In genomic region chr3:14253983-14254382, GRCh38 we compare ENCODE assay signal across 21 cellular contexts.
A peak's percentile ranks its signal among the peaks of the same experiment; 100 is the strongest.
DNase-seq lines count a peak whose midpoint lies in the region; ATAC-seq, FAIRE-seq and TF ChIP-seq lines count a peak whose summit lies in the region.
"Had no signal": no experiment of that assay in that cellular context is flagged by ENCODE, and none has a peak within 500 bp of the region (broad histone marks: within the 10 kb centered on the region; RNA-seq: fewer than 3 reads in every experiment).

No MANE protein-coding gene starts in this region.

- H3K79me2 ChIP-seq in HepG2 (ENCODE audit: insufficient read depth, low read length), result no peaks in the 10 kb centered on the region

- H2AFZ ChIP-seq in HepG2 (ENCODE audit: low read length), result no peak overlapping the region

- BruUV-seq in HepG2 (replicated peaks; lab: Mats Ljungman, UMichigan), result no TSS peak

- FAIRE-seq in HepG2 (lab: Jason Lieb, UNC), result no peak
- FAIRE-seq: G401.6, GM12891, GM19239, H1 had no signal

- no peak for ATAC-seq in HepG2
- ATAC-seq in right lobe of liver, result no peak

- no peak overlapping the region for H3K4me3 Mint-ChIP-seq in activated CD4-positive, alpha-beta T cell treated with anti-CD3 and anti-CD28 coated beads, Interleukin-2, amount 10 ng/mL, durations not matched to agents 7 days and 5 days
- H3K4me3 Mint-ChIP-seq: CD4-positive, CD25-positive, alpha-beta regulatory T cell; CD8-positive, alpha-beta memory T cell; H9 had no signal

- H3K9ac ChIP-seq in HepG2 (ENCODE audit: insufficient read depth, low read depth, low read length), result no peak overlapping the region

- peaks cover 50% of the 10 kb centered on the region for H3K4me1 ChIP-seq in HepG2 (ENCODE audit: insufficient read depth, low read length)
- H3K4me1 ChIP-seq in right lobe of liver, result peaks cover 0 to 9% (median 4%) of the 10 kb centered on the region in 4 donors
- H3K4me1 ChIP-seq in SJSA1 (replicated peaks), result peaks cover 70% of the 10 kb centered on the region
- peaks cover 0 to 21% of the 10 kb centered on the region in 2 experiments for H3K4me1 ChIP-seq in neutrophil (ENCODE audit: control insufficient read depth in 1 of 2, insufficient read depth in 1 of 2, low read depth in 1 of 2, low read length in 1 of 2)
- H3K4me1 ChIP-seq in ascending aorta, result no peaks in the 10 kb centered on the region
- H3K4me1 ChIP-seq: BE2C had no signal

- H3K36me3 ChIP-seq in HepG2 (replicated peaks in 1 of 2; ENCODE audit: control insufficient read depth in 1 of 2, insufficient read depth in 2 of 2, low read length in 2 of 2) (no peaks in the 10 kb centered on the region), right lobe of liver (no peaks in the 10 kb centered on the region), SJSA1 (no peaks in the 10 kb centered on the region), neutrophil (no peaks in the 10 kb centered on the region), ascending aorta (no peaks in the 10 kb centered on the region)
- H3K36me3 ChIP-seq: BE2C had no signal

- TF ChIP-seq RAD21 in HepG2 (CRISPR knock-in tag; IDR thresholded peaks at IDR 0.05), result no peak

- H3K9me3 ChIP-seq in HepG2 (ENCODE audit: low read length) (no peaks in the 10 kb centered on the region), right lobe of liver (no peaks in the 10 kb centered on the region), SJSA1 (replicated peaks) (peaks cover 7% of the 10 kb centered on the region; the same call in 1 of the 2 replicates), neutrophil (no peaks in the 10 kb centered on the region), ascending aorta (no peaks in the 10 kb centered on the region)
- H3K9me3 ChIP-seq: BE2C had no signal

- no peak for DNase-seq in HepG2 (ENCODE audit: low spot score)
- no peak for DNase-seq in right lobe of liver
- no peak for DNase-seq in SJSA1 (ENCODE audit: low read depth in 1 of 2, low spot score in 2 of 2)
- no peak for DNase-seq in AG20443 (ENCODE audit: low spot score)
- DNase-seq in activated CD4-positive, alpha-beta T cell treated with anti-CD3 and anti-CD28 coated beads, Interleukin-2, amount 10 ng/mL, durations not matched to agents 7 days and 5 days, result no peak
- DNase-seq in ascending aorta (ENCODE audit: low spot score in 2 of 2), result no peak
- DNase-seq: BE2C; C1 segment of cervical spinal cord; CD4-positive, CD25-positive, alpha-beta regulatory T cell; CD8-positive, alpha-beta memory T cell; COR-L47; DMS 273 treated with DMSO at 0.1 percent for 48 hours; DMS53; DND-41; H9; KBM-7 had no signal

- WGBS in HepG2 (ENCODE audit: low lambda C conversion rate), result 78% methylated on average over 4 of the region's 4 CpGs
- 76% methylated on average over 3 of the region's 4 CpGs for WGBS in right lobe of liver (ENCODE audit: insufficient coverage, low coverage, low lambda C conversion rate, missing lambda C conversion rate)

- H3K27me3 ChIP-seq in HepG2 (ENCODE audit: control insufficient read depth in 1 of 2, insufficient read depth in 2 of 2, low read length in 2 of 2), result peaks cover 0 to 5% of the 10 kb centered on the region in 2 experiments; a peak in 3 of 5 replicates
- H3K27me3 ChIP-seq in right lobe of liver, result no peaks in the 10 kb centered on the region
- no peaks in the 10 kb centered on the region for H3K27me3 ChIP-seq in SJSA1 (replicated peaks)
- H3K27me3 ChIP-seq in neutrophil, result no peaks in the 10 kb centered on the region
- no peaks in the 10 kb centered on the region for H3K27me3 ChIP-seq in ascending aorta
- H3K27me3 ChIP-seq: BE2C had no signal

- H3K9me3 Mint-ChIP-seq in activated CD4-positive, alpha-beta T cell treated with anti-CD3 and anti-CD28 coated beads, Interleukin-2, amount 10 ng/mL, durations not matched to agents 7 days and 5 days, result no peaks in the 10 kb centered on the region
- H3K9me3 Mint-ChIP-seq: CD8-positive, alpha-beta memory T cell; H9 had no signal

- no peak for TF ChIP-seq CTCF in HepG2 (CRISPR knock-in tag; IDR thresholded peaks at IDR 0.05)
- no peak for TF ChIP-seq CTCF in right lobe of liver (IDR thresholded peaks at IDR 0.05)
- TF ChIP-seq CTCF in neutrophil (IDR thresholded peaks at IDR 0.05), result no peak
- no peak for TF ChIP-seq CTCF in ascending aorta (IDR thresholded peaks at IDR 0.05)

- no peaks in the 10 kb centered on the region for H3K4me1 Mint-ChIP-seq in activated CD4-positive, alpha-beta T cell treated with anti-CD3 and anti-CD28 coated beads, Interleukin-2, amount 10 ng/mL, durations not matched to agents 7 days and 5 days
- H3K4me1 Mint-ChIP-seq: CD4-positive, CD25-positive, alpha-beta regulatory T cell; CD8-positive, alpha-beta memory T cell had no signal

- no peak overlapping the region for H3K4me2 ChIP-seq in HepG2 (ENCODE audit: low read depth, low read length)

- intact Hi-C loops in HepG2 (cut with micrococcal nuclease; ENCODE audit: unreplicated experiment), result loop anchor here (2.0 kb wide), 1 partner anchor 51 kb away; no protein-coding TSS in a partner anchor
- intact Hi-C loops in right lobe of liver (cut with DNase I), result no loop called here
- intact Hi-C loops in ascending aorta (cut with DNase I), result no loop called here

- no peak for TF ChIP-seq EP300 in HepG2 (IDR thresholded peaks at IDR 0.05; ENCODE audit: low read depth in 2 of 2, low read length in 2 of 2)
- TF ChIP-seq EP300 in HepG2 (CRISPR knock-in tag; IDR thresholded peaks at IDR 0.05; ENCODE audit: borderline replicate concordance), result no peak

- no peak overlapping the region for H3K4me3 ChIP-seq in HepG2 (replicated peaks in 1 of 3; ENCODE audit: insufficient read depth in 1 of 3, low read depth in 2 of 3, low read length in 3 of 3)
- H3K4me3 ChIP-seq in right lobe of liver, result no peak overlapping the region
- no peak overlapping the region for H3K4me3 ChIP-seq in SJSA1
- no peak overlapping the region for H3K4me3 ChIP-seq in neutrophil (ENCODE audit: low read depth in 1 of 2, low read length in 1 of 2)
- no peak overlapping the region for H3K4me3 ChIP-seq in ascending aorta

- H3K27me3 Mint-ChIP-seq in activated CD4-positive, alpha-beta T cell treated with anti-CD3 and anti-CD28 coated beads, Interleukin-2, amount 10 ng/mL, durations not matched to agents 7 days and 5 days, result no peaks in the 10 kb centered on the region

- H3K27ac ChIP-seq in HepG2 (ENCODE audit: extremely low read length, insufficient read depth, low read length) (no peak overlapping the region), right lobe of liver (no peak overlapping the region), SJSA1 (peak overlapping the region; percentile 93), neutrophil (peak overlapping the region; percentile 43), ascending aorta (no peak overlapping the region)

- H3K36me3 Mint-ChIP-seq in activated CD4-positive, alpha-beta T cell treated with anti-CD3 and anti-CD28 coated beads, Interleukin-2, amount 10 ng/mL, durations not matched to agents 7 days and 5 days (ENCODE audit: low read depth), result no peaks in the 10 kb centered on the region
- H3K36me3 Mint-ChIP-seq: CD4-positive, CD25-positive, alpha-beta regulatory T cell; CD8-positive, alpha-beta memory T cell had no signal

- in situ Hi-C loops in HepG2 (cut with HindIII; ENCODE audit: extremely low pct_ligation_motif_present, low pct_unique_long_range_greater_than_20kb), result no loop called here

- H3K27ac Mint-ChIP-seq in activated CD4-positive, alpha-beta T cell treated with anti-CD3 and anti-CD28 coated beads, Interleukin-2, amount 10 ng/mL, durations not matched to agents 7 days and 5 days, result no peak overlapping the region

- CTCF ChIA-PET in HepG2 (lab: Yijun Ruan, JAX; ENCODE audit: low intra/inter-chr PET ratio, low total read pairs), result no interaction called here
- CTCF ChIA-PET in activated CD4-positive, alpha-beta T cell treated with anti-CD3 and anti-CD28 coated beads, Interleukin-2, amount 10 ng/mL, durations not matched to agents 7 days and 5 days (lab: Charles Lee), result no interaction called here

- POLR2A ChIA-PET in HepG2 (lab: Yijun Ruan, JAX), result no interaction called here
- POLR2A ChIA-PET in activated CD4-positive, alpha-beta T cell treated with anti-CD3 and anti-CD28 coated beads, Interleukin-2, amount 10 ng/mL, durations not matched to agents 7 days and 5 days (lab: Charles Lee), result no interaction called here

- TF ChIP-seq POLR2A in HepG2 (IDR thresholded peaks at IDR 0.05; ENCODE audit: insufficient read depth in 1 of 2, low read depth in 2 of 2, low read length in 2 of 2), result no peak
- TF ChIP-seq POLR2A in right lobe of liver (IDR thresholded peaks at IDR 0.05), result no peak

- no peaks in the 10 kb centered on the region for H4K20me1 ChIP-seq in HepG2 (ENCODE audit: insufficient read depth, low read length)

TF ChIP-seq in HepG2, 621 proteins besides CTCF, POLR2A, EP300 and RAD21:
- TF ChIP-seq ZNF768 (CRISPR knock-in tag; IDR thresholded peaks at IDR 0.05) (peak; percentile 90), ZNF12 (CRISPR knock-in tag; IDR thresholded peaks at IDR 0.05) (no peak)
TF ChIP-seq in HepG2: peak in this region for 1.

Comparison
In these comparisons a context has a peak if more than half of its experiments do, and no peak if none do; other contexts are left out.
1. H3K27ac ChIP-seq: peak in SJSA1 (single experiment) and neutrophil (single experiment); none in HepG2 (single experiment), right lobe of liver (0 of 3) and ascending aorta (0 of 2).